In the genomic region with DNA sequence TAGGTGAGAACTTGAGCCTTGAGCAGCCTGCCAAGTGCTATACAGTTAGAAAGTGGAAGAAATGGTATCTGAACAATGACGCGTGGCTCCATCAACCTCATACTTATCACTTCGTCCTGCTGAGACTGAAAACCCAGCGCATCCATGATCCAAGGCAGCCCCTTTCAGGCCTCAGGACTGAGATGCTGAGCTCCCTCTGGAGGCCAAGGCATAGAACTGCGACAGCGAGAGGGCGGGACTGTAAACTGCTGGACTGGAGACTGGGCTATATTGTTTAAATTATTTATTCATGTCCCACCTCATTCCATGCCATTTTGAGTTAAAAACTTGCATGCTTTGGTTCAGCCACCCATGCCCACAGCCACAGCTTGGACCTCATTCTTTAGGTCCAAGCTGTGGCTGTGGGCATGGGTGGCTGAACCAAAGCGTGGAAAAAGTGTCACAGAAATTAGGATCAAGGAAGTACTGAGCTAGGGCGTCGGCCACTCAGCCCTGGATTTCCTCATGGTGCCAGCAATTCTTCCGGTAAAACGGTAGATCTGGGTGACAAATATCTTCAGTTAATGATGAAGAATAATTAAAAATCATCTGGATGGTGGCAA, we compare ENCODE assay signal across 10 cellular contexts.
DNase-seq lines count a peak whose midpoint lies in the region; ATAC-seq, FAIRE-seq and TF ChIP-seq lines count a peak whose summit lies in the region.
"Had no signal": no experiment of that assay in that cellular context is flagged by ENCODE, and none has a peak within 500 bp of the region (broad histone marks: within the 10 kb centered on the region; RNA-seq: fewer than 3 reads in every experiment).

No MANE protein-coding gene starts in this region.

- H3K4me1 ChIP-seq in Loucy (ENCODE audit: insufficient read depth, low read length, poor library complexity, severe bottlenecking) (no peaks in the 10 kb centered on the region), astrocyte (ENCODE audit: insufficient read depth, low read length) (no peaks in the 10 kb centered on the region), upper lobe of right lung (no peaks in the 10 kb centered on the region)

- no peak for FAIRE-seq in astrocyte (lab: Jason Lieb, UNC)
- FAIRE-seq: GM18507 had no signal

- intact Hi-C loops in upper lobe of right lung (cut with DNase I) = no loop called here

- H3K79me2 ChIP-seq in Loucy (ENCODE audit: insufficient read depth, low read length) (no peaks in the 10 kb centered on the region), astrocyte (ENCODE audit: insufficient read depth, low read length) (no peaks in the 10 kb centered on the region)

- H3K36me3 Mint-ChIP-seq in activated T-cell treated with anti-CD3 and anti-CD28 coated beads, Interleukin-2, amount 50 U/mL, for 72 hours (ENCODE audit: insufficient read depth in 2 of 2) = peaks cover 0 to 1% of the 10 kb centered on the region in 2 donors
- H3K36me3 Mint-ChIP-seq in activated T-cell treated with anti-CD3 and anti-CD28 coated beads, Interleukin-2, amount 50 U/mL, for 24 hours (ENCODE audit: low read depth) = no peaks in the 10 kb centered on the region
- no peaks in the 10 kb centered on the region for H3K36me3 Mint-ChIP-seq in astrocyte (ENCODE audit: low read depth, unreplicated experiment)
- H3K36me3 Mint-ChIP-seq: activated naive CD4-positive, alpha-beta T cell treated with anti-CD3 and anti-CD28 coated beads, Interleukin-2, amount 50 U/mL, for 24 hours had no signal

- H3K4me1 Mint-ChIP-seq in activated T-cell treated with anti-CD3 and anti-CD28 coated beads, Interleukin-2, amount 50 U/mL, for 72 hours (ENCODE audit: low read depth) = no peaks in the 10 kb centered on the region
- no peaks in the 10 kb centered on the region for H3K4me1 Mint-ChIP-seq in activated T-cell treated with anti-CD3 and anti-CD28 coated beads, Interleukin-2, amount 50 U/mL, for 24 hours (ENCODE audit: low read depth)
- peaks cover 14% of the 10 kb centered on the region for H3K4me1 Mint-ChIP-seq in astrocyte (ENCODE audit: low read depth, unreplicated experiment)
- H3K4me1 Mint-ChIP-seq: activated naive CD4-positive, alpha-beta T cell treated with anti-CD3 and anti-CD28 coated beads, Interleukin-2, amount 50 U/mL, for 24 hours had no signal

- H3K9me3 Mint-ChIP-seq in activated T-cell treated with anti-CD3 and anti-CD28 coated beads, Interleukin-2, amount 50 U/mL, for 72 hours = peaks cover 0 to 4% of the 10 kb centered on the region in 2 donors
- peaks cover 1% of the 10 kb centered on the region for H3K9me3 Mint-ChIP-seq in activated T-cell treated with anti-CD3 and anti-CD28 coated beads, Interleukin-2, amount 50 U/mL, for 24 hours
- H3K9me3 Mint-ChIP-seq in astrocyte (ENCODE audit: unreplicated experiment) = no peaks in the 10 kb centered on the region
- H3K9me3 Mint-ChIP-seq: activated naive CD4-positive, alpha-beta T cell treated with anti-CD3 and anti-CD28 coated beads, Interleukin-2, amount 50 U/mL, for 24 hours had no signal

- H3K36me3 ChIP-seq in Loucy (ENCODE audit: insufficient read depth, low read length) = no peaks in the 10 kb centered on the region
- H3K36me3 ChIP-seq in astrocyte (ENCODE audit: insufficient read depth, low read length) = no peaks in the 10 kb centered on the region
- H3K36me3 ChIP-seq in upper lobe of right lung = no peaks in the 10 kb centered on the region

- H2AFZ ChIP-seq in Loucy (ENCODE audit: low read length) = no peak overlapping the region
- H2AFZ ChIP-seq in astrocyte (ENCODE audit: low read depth, low read length) = no peak overlapping the region

- H4K20me1 ChIP-seq in Loucy (ENCODE audit: insufficient read depth, low read length, poor library complexity, severe bottlenecking) (no peaks in the 10 kb centered on the region), astrocyte (ENCODE audit: insufficient read depth, low read length) (no peaks in the 10 kb centered on the region)

- H3K9me2 ChIP-seq in Loucy (replicated peaks; ENCODE audit: low read depth, low read length) = no peaks in the 10 kb centered on the region

- no peak for ATAC-seq in activated T-cell treated with anti-CD3 and anti-CD28 coated beads, Interleukin-2, amount 50 U/mL, for 72 hours (replicated peaks in 1 of 2)
- peak; percentile 87 for ATAC-seq in upper lobe of right lung

- no peak overlapping the region for H3K4me3 Mint-ChIP-seq in activated T-cell treated with anti-CD3 and anti-CD28 coated beads, Interleukin-2, amount 50 U/mL, for 72 hours
- H3K4me3 Mint-ChIP-seq in activated T-cell treated with anti-CD3 and anti-CD28 coated beads, Interleukin-2, amount 50 U/mL, for 24 hours = no peak overlapping the region
- no peak overlapping the region for H3K4me3 Mint-ChIP-seq in astrocyte (ENCODE audit: unreplicated experiment)
- H3K4me3 Mint-ChIP-seq: activated naive CD4-positive, alpha-beta T cell treated with anti-CD3 and anti-CD28 coated beads, Interleukin-2, amount 50 U/mL, for 24 hours had no signal

- TF ChIP-seq CTCF in Loucy (conservative IDR thresholded peaks at IDR 0.05; ENCODE audit: low read length) = peak; percentile 59
- TF ChIP-seq CTCF in astrocyte (IDR thresholded peaks at IDR 0.05; ENCODE audit: insufficient read depth, low read depth, low read length) = peak; percentile 87
- TF ChIP-seq CTCF in upper lobe of right lung (IDR thresholded peaks at IDR 0.05) = peak; percentile 50

- no peak overlapping the region for H3K4me2 ChIP-seq in Loucy (ENCODE audit: low read depth, low read length, poor library complexity, severe bottlenecking)
- no peak overlapping the region for H3K4me2 ChIP-seq in astrocyte (ENCODE audit: low read length)

- H3K27me3 ChIP-seq in Loucy (ENCODE audit: insufficient read depth, low read length, poor library complexity, severe bottlenecking) = no peaks in the 10 kb centered on the region
- no peaks in the 10 kb centered on the region for H3K27me3 ChIP-seq in astrocyte (ENCODE audit: insufficient read depth, low read length)
- no peaks in the 10 kb centered on the region for H3K27me3 ChIP-seq in upper lobe of right lung

- no peaks in the 10 kb centered on the region for H3F3A ChIP-seq in Loucy (ENCODE audit: low read depth)

- peak; percentile 6 to 11 for DNase-seq in activated T-cell treated with anti-CD3 and anti-CD28 coated beads, Interleukin-2, amount 50 U/mL, for 72 hours
- DNase-seq in activated T-cell treated with anti-CD3 and anti-CD28 coated beads, Interleukin-2, amount 50 U/mL, for 24 hours = no peak
- DNase-seq in astrocyte (ENCODE audit: low read depth) = peak; percentile 31
- DNase-seq in iris pigment epithelial cell (ENCODE audit: low read depth) = peak; percentile 58
- no peak for DNase-seq in upper lobe of right lung
- no peak for DNase-seq in mucosa of gallbladder (ENCODE audit: low spot score)
- no peak for DNase-seq in SW 1271 (lab: John Stamatoyannopoulos, UW)

- H3K4me3 ChIP-seq in Loucy (ENCODE audit: low read length, poor library complexity, severe bottlenecking) (no peak overlapping the region), astrocyte (ENCODE audit: insufficient read depth, low read depth, low read length) (no peak overlapping the region), upper lobe of right lung (no peak overlapping the region)

- no peak overlapping the region for H3K9ac ChIP-seq in Loucy (ENCODE audit: low read depth, low read length, poor library complexity, severe bottlenecking)
- H3K9ac ChIP-seq in astrocyte (ENCODE audit: low read length) = no peak overlapping the region

- no peaks in the 10 kb centered on the region for H3K27me3 Mint-ChIP-seq in activated T-cell treated with anti-CD3 and anti-CD28 coated beads, Interleukin-2, amount 50 U/mL, for 72 hours (ENCODE audit: low read depth)
- no peaks in the 10 kb centered on the region for H3K27me3 Mint-ChIP-seq in activated T-cell treated with anti-CD3 and anti-CD28 coated beads, Interleukin-2, amount 50 U/mL, for 24 hours
- H3K27me3 Mint-ChIP-seq in astrocyte (ENCODE audit: low read depth, unreplicated experiment) = no peaks in the 10 kb centered on the region
- H3K27me3 Mint-ChIP-seq: activated naive CD4-positive, alpha-beta T cell treated with anti-CD3 and anti-CD28 coated beads, Interleukin-2, amount 50 U/mL, for 24 hours had no signal

- no peak overlapping the region for H3K27ac Mint-ChIP-seq in activated T-cell treated with anti-CD3 and anti-CD28 coated beads, Interleukin-2, amount 50 U/mL, for 72 hours
- H3K27ac Mint-ChIP-seq in activated T-cell treated with anti-CD3 and anti-CD28 coated beads, Interleukin-2, amount 50 U/mL, for 24 hours = no peak overlapping the region
- H3K27ac Mint-ChIP-seq in astrocyte (ENCODE audit: unreplicated experiment) = no peak overlapping the region
- H3K27ac Mint-ChIP-seq: activated naive CD4-positive, alpha-beta T cell treated with anti-CD3 and anti-CD28 coated beads, Interleukin-2, amount 50 U/mL, for 24 hours had no signal

- 0 out of 2 replicates have a peak, but pooled peaks cover 4% of the 10 kb centered on the region for H3K9me3 ChIP-seq in Loucy (ENCODE audit: insufficient read depth, low read depth, low read length)
- no peaks in the 10 kb centered on the region for H3K9me3 ChIP-seq in astrocyte (ENCODE audit: insufficient read depth, low read depth, low read length)
- no peaks in the 10 kb centered on the region for H3K9me3 ChIP-seq in upper lobe of right lung

- no peak overlapping the region for H3K27ac ChIP-seq in astrocyte (ENCODE audit: low read depth, low read length)
- no peak overlapping the region for H3K27ac ChIP-seq in upper lobe of right lung

Comparison
In these comparisons a context has a peak if more than half of its experiments do, and no peak if none do; other contexts are left out.
1. DNase-seq: peak in activated T-cell treated with anti-CD3 and anti-CD28 coated beads, Interleukin-2, amount 50 U/mL, for 72 hours (2 of 2), astrocyte (single experiment) and iris pigment epithelial cell (single experiment); none in activated T-cell treated with anti-CD3 and anti-CD28 coated beads, Interleukin-2, amount 50 U/mL, for 24 hours (single experiment), upper lobe of right lung (single experiment), mucosa of gallbladder (single experiment) and SW 1271 (0 of 2).
2. Peak in every context shown above with its lines, with median percentiles within 50 percentile points of each other: CTCF ChIP-seq.